21 cellular contexts compared by ENCODE assay signal in the genomic region with DNA sequence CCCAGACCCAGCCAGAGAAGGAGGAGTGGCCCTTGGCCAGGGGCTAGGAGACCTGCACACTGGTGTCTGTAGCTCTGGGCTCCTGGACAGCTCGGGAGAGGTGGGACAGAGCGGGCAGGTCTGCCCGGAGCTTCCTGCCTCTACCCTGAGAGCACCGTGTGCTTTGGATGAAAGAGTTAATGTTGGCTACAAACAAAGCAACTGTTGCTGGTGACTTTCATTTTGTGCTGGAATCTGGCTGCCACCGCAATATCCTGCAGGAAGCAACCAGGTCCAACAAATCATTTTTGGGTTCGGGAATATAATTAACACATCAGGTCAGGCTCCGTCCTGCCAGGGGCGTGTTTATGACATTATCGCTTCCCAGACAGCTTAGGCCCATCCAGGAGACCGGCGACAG.
"Had no signal": no experiment of that assay in that cellular context is flagged by ENCODE, and none has a peak within 500 bp of the region (broad histone marks: within the 10 kb centered on the region; RNA-seq: fewer than 3 reads in every experiment).

No MANE protein-coding gene starts in this region.

- H3K9me3 Mint-ChIP-seq: natural killer cell; neural progenitor cell; stimulated activated memory B cell treated with anti-CD40 and anti-IgM and Interleukin-4, amounts not matched to agents 10 μg/mL and 1 μg/mL and 100 μg/mL, for 72 hours; stimulated activated naive CD8-positive, alpha-beta T cell treated with anti-CD3 and anti-CD28 coated beads, Interleukin-15, Interleukin-2, amounts not matched to agents 100 ng/mL and 50 ng/mL, for 24 hours had no signal

- H3K4me1 Mint-ChIP-seq: natural killer cell; stimulated activated memory B cell treated with anti-CD40 and anti-IgM and Interleukin-4, amounts not matched to agents 10 μg/mL and 1 μg/mL and 100 μg/mL, for 72 hours had no signal

- H3K9me3 ChIP-seq: colonic mucosa, mucosa of descending colon, prostate gland, right lobe of liver, spleen, thoracic aorta, transverse colon, uterus had no signal

- H3K27me3 ChIP-seq: colonic mucosa, foreskin keratinocyte, neural progenitor cell, uterus had no signal

- H3K36me3 Mint-ChIP-seq: natural killer cell; neural progenitor cell; stimulated activated memory B cell treated with anti-CD40 and anti-IgM and Interleukin-4, amounts not matched to agents 10 μg/mL and 1 μg/mL and 100 μg/mL, for 72 hours had no signal

- H3K4me3 ChIP-seq: colonic mucosa, mucosa of descending colon, neural progenitor cell, prostate gland, right lobe of liver, spleen, thoracic aorta, transverse colon, uterus had no signal

- DNase-seq: cerebellar nuclear complex; colonic mucosa; dermis blood vessel endothelial cell; foreskin keratinocyte; hippocampal formation; mucosa of descending colon; natural killer cell; nucleus accumbens; right lobe of liver; spleen; stimulated activated CD4-positive, alpha-beta T cell treated with anti-CD3 and anti-CD28 coated beads, Interleukin-15, amount 100 ng/mL, for 24 hours; stimulated activated CD4-positive, alpha-beta T cell treated with anti-CD3 and anti-CD28 coated beads, Interleukin-1b, Interleukin-23, amount 100 ng/mL, for 48 hours; stimulated activated CD4-positive, alpha-beta T cell treated with anti-CD3 and anti-CD28 coated beads, Interleukin-4, amount 100 ng/mL, for 24 hours; transverse colon; uterus had no signal

- H3K4me3 Mint-ChIP-seq: natural killer cell; neural progenitor cell; stimulated activated memory B cell treated with anti-CD40 and anti-IgM and Interleukin-4, amounts not matched to agents 10 μg/mL and 1 μg/mL and 100 μg/mL, for 72 hours; stimulated activated naive CD8-positive, alpha-beta T cell treated with anti-CD3 and anti-CD28 coated beads, Interleukin-15, Interleukin-2, amounts not matched to agents 100 ng/mL and 50 ng/mL, for 24 hours had no signal

- H3K27ac ChIP-seq: colonic mucosa, foreskin keratinocyte, neural progenitor cell, parathyroid adenoma, prostate gland, right lobe of liver, spleen, thoracic aorta, transverse colon, uterus had no signal

- H3K4me1 ChIP-seq: colonic mucosa, foreskin keratinocyte, neural progenitor cell, parathyroid adenoma, right lobe of liver, spleen, transverse colon, uterus had no signal

- H3K27me3 Mint-ChIP-seq: stimulated activated memory B cell treated with anti-CD40 and anti-IgM and Interleukin-4, amounts not matched to agents 10 μg/mL and 1 μg/mL and 100 μg/mL, for 72 hours; stimulated activated naive CD8-positive, alpha-beta T cell treated with anti-CD3 and anti-CD28 coated beads, Interleukin-15, Interleukin-2, amounts not matched to agents 100 ng/mL and 50 ng/mL, for 24 hours had no signal

- ATAC-seq: foreskin keratinocyte; mucosa of descending colon; natural killer cell; right lobe of liver; stimulated activated memory B cell treated with anti-CD40 and anti-IgM and Interleukin-4, amounts not matched to agents 10 μg/mL and 1 μg/mL and 100 μg/mL, for 72 hours had no signal

- H3K27ac Mint-ChIP-seq: natural killer cell; stimulated activated memory B cell treated with anti-CD40 and anti-IgM and Interleukin-4, amounts not matched to agents 10 μg/mL and 1 μg/mL and 100 μg/mL, for 72 hours; stimulated activated naive CD8-positive, alpha-beta T cell treated with anti-CD3 and anti-CD28 coated beads, Interleukin-15, Interleukin-2, amounts not matched to agents 100 ng/mL and 50 ng/mL, for 24 hours had no signal

- H3K36me3 ChIP-seq: colonic mucosa, neural progenitor cell, prostate gland, right lobe of liver, spleen, thoracic aorta, transverse colon, uterus had no signal
